Comparison of ENCODE assay signal across 1 cellular context in genomic region chr9:135379540-135380267, GRCh38.
TF ChIP-seq lines count a peak whose summit lies in the region.

No MANE protein-coding gene starts in this region.

TF ChIP-seq in HEK293, 187 proteins besides CTCF, POLR2A, EP300 and RAD21 (continued from another document and continues in another):
- TF ChIP-seq ZNF513 (tag by site-specific recombination; IDR thresholded peaks at IDR 0.05) = no peak
- no peak for TF ChIP-seq ZNF146 (tag by site-specific recombination; IDR thresholded peaks at IDR 0.05)
- no peak for TF ChIP-seq ZNF585B (tag by site-specific recombination; IDR thresholded peaks at IDR 0.05)
- TF ChIP-seq ZNF623 (tag by site-specific recombination; IDR thresholded peaks at IDR 0.05) = no peak
- TF ChIP-seq MZF1 (tag by site-specific recombination; IDR thresholded peaks at IDR 0.05; ENCODE audit: borderline replicate concordance) = no peak
- TF ChIP-seq ZNF48 (tag by site-specific recombination; IDR thresholded peaks at IDR 0.05) = no peak
- no peak for TF ChIP-seq ELK4 (IDR thresholded peaks at IDR 0.05; ENCODE audit: borderline replicate concordance, low read depth, low read length)
- TF ChIP-seq ZNF280C (tag by site-specific recombination; IDR thresholded peaks at IDR 0.05) = no peak
- TF ChIP-seq ZBTB26 (tag by site-specific recombination; optimal IDR thresholded peaks at IDR 0.05) = no peak
- TF ChIP-seq ZNF747 (tag by site-specific recombination; IDR thresholded peaks at IDR 0.05) = no peak
- peak; percentile 75 for TF ChIP-seq ATF2 (tag by site-specific recombination; IDR thresholded peaks at IDR 0.05; ENCODE audit: low read depth)
- no peak for TF ChIP-seq SP3 (tag by site-specific recombination; IDR thresholded peaks at IDR 0.05)
- TF ChIP-seq ZNF548 (tag by site-specific recombination; IDR thresholded peaks at IDR 0.05) = peak; percentile 93
- no peak for TF ChIP-seq HOXD13 (CRISPR knock-in tag; IDR thresholded peaks at IDR 0.05; ENCODE audit: borderline replicate concordance)
- TF ChIP-seq ZSCAN18 (tag by site-specific recombination; IDR thresholded peaks at IDR 0.05) = no peak
- no peak for TF ChIP-seq RBAK (tag by site-specific recombination; IDR thresholded peaks at IDR 0.05)
- TF ChIP-seq ZNF776 (tag by site-specific recombination; IDR thresholded peaks at IDR 0.05; ENCODE audit: borderline replicate concordance) = no peak
- TF ChIP-seq ZNF501 (tag by site-specific recombination; IDR thresholded peaks at IDR 0.05) = no peak
- peak; percentile 92 for TF ChIP-seq ZBTB21 (tag by site-specific recombination; IDR thresholded peaks at IDR 0.05)
- TF ChIP-seq ZNF114 (tag by site-specific recombination; IDR thresholded peaks at IDR 0.05) = no peak
- no peak for TF ChIP-seq ZBTB11 (tag by site-specific recombination; conservative IDR thresholded peaks at IDR 0.05; ENCODE audit: low read depth)
- TF ChIP-seq ZNF394 (tag by site-specific recombination; IDR thresholded peaks at IDR 0.05; ENCODE audit: borderline replicate concordance) = peak; percentile 64; the same call in 1 of the 2 replicates
- no peak for TF ChIP-seq ZNF404 (tag by site-specific recombination; IDR thresholded peaks at IDR 0.05)
- no peak for TF ChIP-seq GFI1B (tag by site-specific recombination; IDR thresholded peaks at IDR 0.05)
- TF ChIP-seq ZNF132 (tag by site-specific recombination; IDR thresholded peaks at IDR 0.05; ENCODE audit: borderline replicate concordance) = no peak
- peak; percentile 42; the same call in 1 of the 2 replicates for TF ChIP-seq ZNF692 (tag by site-specific recombination; IDR thresholded peaks at IDR 0.05)
- no peak for TF ChIP-seq ZBTB49 (tag by site-specific recombination; IDR thresholded peaks at IDR 0.05; ENCODE audit: low read depth)
- no peak for TF ChIP-seq ZNF138 (tag by site-specific recombination; IDR thresholded peaks at IDR 0.05; ENCODE audit: borderline replicate concordance)
- TF ChIP-seq ZNF18 (tag by site-specific recombination; IDR thresholded peaks at IDR 0.05) = no peak
- peak; percentile 55 for TF ChIP-seq GLIS1 (tag by site-specific recombination; IDR thresholded peaks at IDR 0.05)
- no peak for TF ChIP-seq OSR2 (tag by site-specific recombination; IDR thresholded peaks at IDR 0.05)
- no peak for TF ChIP-seq ZNF473 (tag by site-specific recombination; IDR thresholded peaks at IDR 0.05)
- no peak for TF ChIP-seq ZNF707 (tag by site-specific recombination; IDR thresholded peaks at IDR 0.05)
- no peak for TF ChIP-seq ZNF555 (tag by site-specific recombination; conservative IDR thresholded peaks at IDR 0.05)
- TF ChIP-seq ZFP41 (tag by site-specific recombination; IDR thresholded peaks at IDR 0.05; ENCODE audit: borderline replicate concordance) = no peak
- no peak for TF ChIP-seq ZNF701 (tag by site-specific recombination; IDR thresholded peaks at IDR 0.05)
